Comparison of ENCODE assay signal across 1 cellular context in the genomic region with DNA sequence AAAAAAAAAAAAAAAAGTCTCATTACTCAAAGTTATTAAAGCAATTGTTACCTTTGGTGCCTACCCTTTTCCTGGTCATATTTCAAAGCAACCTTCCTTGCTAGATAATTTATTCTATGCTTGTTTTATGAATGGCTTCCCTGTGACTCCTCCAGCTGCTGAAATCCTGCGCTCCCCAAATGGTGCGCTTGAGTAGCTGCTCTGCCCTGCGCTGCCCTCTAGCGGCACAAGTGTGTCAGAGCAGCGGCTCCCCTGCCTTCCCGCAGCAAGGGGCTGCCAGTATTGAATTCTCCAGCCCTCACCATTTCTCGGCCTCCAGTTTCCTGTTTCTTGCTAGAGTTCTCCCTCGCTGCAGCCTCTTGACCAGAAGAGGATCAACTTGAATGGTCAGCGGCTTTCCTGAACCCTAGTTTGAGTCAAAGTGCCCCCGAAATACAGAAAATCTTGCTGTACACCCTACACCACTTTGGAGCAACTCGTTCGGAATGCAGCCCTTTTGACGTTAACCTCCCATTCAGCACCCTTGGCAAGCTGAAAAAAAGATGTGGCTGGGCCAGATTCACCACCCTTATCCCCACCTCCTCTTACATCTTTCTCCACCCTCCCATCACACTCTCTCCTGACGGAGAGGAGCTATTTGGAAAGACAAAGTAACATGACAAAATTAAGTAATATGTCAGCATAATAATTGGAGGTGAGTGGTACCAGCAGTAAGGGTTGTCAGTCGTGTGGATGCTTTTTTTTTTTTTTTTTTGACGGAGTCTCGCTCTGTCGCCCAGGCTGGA.
TF ChIP-seq lines count a peak whose summit lies in the region.

No MANE protein-coding gene starts in this region.

TF ChIP-seq in HepG2, 621 proteins besides CTCF, POLR2A, EP300 and RAD21 (continued from another document and continues in another):
- TF ChIP-seq GMEB2 (CRISPR knock-in tag; IDR thresholded peaks at IDR 0.05; ENCODE audit: low read depth) (no peak), FOXP1 (IDR thresholded peaks at IDR 0.05) (no peak), FOXP1 (CRISPR knock-in tag; IDR thresholded peaks at IDR 0.05) (no peak), ZNF660 (CRISPR knock-in tag; IDR thresholded peaks at IDR 0.05; ENCODE audit: borderline replicate concordance, low read depth) (no peak), ZBTB3 (CRISPR knock-in tag; IDR thresholded peaks at IDR 0.05; ENCODE audit: borderline replicate concordance, low read depth) (no peak), KDM2A (CRISPR knock-in tag; IDR thresholded peaks at IDR 0.05; ENCODE audit: borderline replicate concordance, low read depth) (peak; percentile 83), GZF1 (CRISPR knock-in tag; IDR thresholded peaks at IDR 0.05) (no peak), ZNF749 (CRISPR knock-in tag; IDR thresholded peaks at IDR 0.05; ENCODE audit: borderline replicate concordance) (no peak), TCF7 (IDR thresholded peaks at IDR 0.05; ENCODE audit: low read depth) (no peak), SAFB2 (CRISPR knock-in tag; IDR thresholded peaks at IDR 0.05; ENCODE audit: borderline replicate concordance, low read depth) (no peak), ATF1 (CRISPR knock-in tag; IDR thresholded peaks at IDR 0.05) (no peak), CBX5 (CRISPR knock-in tag; IDR thresholded peaks at IDR 0.05; ENCODE audit: borderline replicate concordance) (0 out of 2 replicates have a peak, but pooled peaks have one; percentile 57), ZNF274 (CRISPR knock-in tag; IDR thresholded peaks at IDR 0.05) (peak; percentile 47; the same call in 1 of the 2 replicates), BCL6 (CRISPR knock-in tag; IDR thresholded peaks at IDR 0.05) (no peak), HNRNPH1 (optimal IDR thresholded peaks at IDR 0.05; ENCODE audit: low read depth, low read length) (no peak), NFATC3 (CRISPR knock-in tag; IDR thresholded peaks at IDR 0.05) (no peak), XBP1 (CRISPR knock-in tag; IDR thresholded peaks at IDR 0.05) (no peak), SMC3 (IDR thresholded peaks at IDR 0.05; ENCODE audit: low read length) (peak; percentile 73), REPIN1 (CRISPR knock-in tag; IDR thresholded peaks at IDR 0.05; ENCODE audit: borderline replicate concordance, low read depth) (peak; percentile 58; the same call in 1 of the 2 replicates), MTA1 (CRISPR knock-in tag; IDR thresholded peaks at IDR 0.05; ENCODE audit: borderline replicate concordance) (no peak), NPAS2 (CRISPR knock-in tag; IDR thresholded peaks at IDR 0.05; ENCODE audit: borderline replicate concordance) (no peak), SRSF4 (IDR thresholded peaks at IDR 0.05; ENCODE audit: low read depth, low read length, poor library complexity, severe bottlenecking) (no peak), KDM5B (CRISPR knock-in tag; IDR thresholded peaks at IDR 0.05; ENCODE audit: borderline replicate concordance) (peak; percentile 41; the same call in 1 of the 2 replicates), SSRP1 (CRISPR knock-in tag; IDR thresholded peaks at IDR 0.05) (no peak), PTBP1 (IDR thresholded peaks at IDR 0.05; ENCODE audit: low read depth, low read length, poor library complexity, severe bottlenecking) (no peak), TBX3 (IDR thresholded peaks at IDR 0.05; ENCODE audit: borderline replicate concordance) (no peak), MIXL1 (CRISPR knock-in tag; IDR thresholded peaks at IDR 0.05) (0 out of 2 replicates have a peak, but pooled peaks have one; percentile 25), JARID2 (CRISPR knock-in tag; IDR thresholded peaks at IDR 0.05; ENCODE audit: insufficient replicate concordance) (peak; percentile 67), FOXA1 (IDR thresholded peaks at IDR 0.05) (no peak), FOXA1 (CRISPR knock-in tag; IDR thresholded peaks at IDR 0.05) (no peak), AGO1 (IDR thresholded peaks at IDR 0.05; ENCODE audit: low read depth, low read length, poor library complexity, severe bottlenecking) (no peak), ZNF883 (CRISPR knock-in tag; IDR thresholded peaks at IDR 0.05; ENCODE audit: not compliant biosample characterization) (no peak), DNMT1 (CRISPR knock-in tag; IDR thresholded peaks at IDR 0.05) (no peak), SALL1 (CRISPR knock-in tag; IDR thresholded peaks at IDR 0.05) (peak; percentile 40; the same call in 1 of the 2 replicates), SMYD3 (CRISPR knock-in tag; IDR thresholded peaks at IDR 0.05) (no peak), SETDB1 (CRISPR knock-in tag; IDR thresholded peaks at IDR 0.05; ENCODE audit: borderline replicate concordance) (no peak), RFX5 (IDR thresholded peaks at IDR 0.05; ENCODE audit: low read depth, low read length) (no peak), TCF7L2 (IDR thresholded peaks at IDR 0.05; ENCODE audit: low read depth, low read length) (no peak), SATB2 (CRISPR knock-in tag; IDR thresholded peaks at IDR 0.05) (no peak), GPBP1L1 (CRISPR knock-in tag; IDR thresholded peaks at IDR 0.05) (no peak), ZSCAN25 (CRISPR knock-in tag; IDR thresholded peaks at IDR 0.05) (0 out of 2 replicates have a peak, but pooled peaks have one; percentile 53), YEATS2 (CRISPR knock-in tag; IDR thresholded peaks at IDR 0.05; ENCODE audit: borderline replicate concordance) (no peak), CEBPB (IDR thresholded peaks at IDR 0.05; ENCODE audit: borderline replicate concordance, low read depth, low read length) (no peak), NR3C1 (CRISPR knock-in tag; IDR thresholded peaks at IDR 0.05) (no peak), ZNF782 (CRISPR knock-in tag; IDR thresholded peaks at IDR 0.05; ENCODE audit: borderline replicate concordance) (no peak), TBX2 (CRISPR knock-in tag; IDR thresholded peaks at IDR 0.05; ENCODE audit: borderline replicate concordance) (0 out of 2 replicates have a peak, but pooled peaks have one; percentile 23), SMARCC2 (IDR thresholded peaks at IDR 0.05) (no peak), ZNF30 (CRISPR knock-in tag; IDR thresholded peaks at IDR 0.05) (no peak), NFRKB (IDR thresholded peaks at IDR 0.05) (no peak), ZNF761 (CRISPR knock-in tag; conservative IDR thresholded peaks at IDR 0.05) (no peak), DZIP1 (CRISPR knock-in tag; IDR thresholded peaks at IDR 0.05) (no peak), ISL2 (CRISPR knock-in tag; IDR thresholded peaks at IDR 0.05) (no peak), ZNF816 (CRISPR knock-in tag; IDR thresholded peaks at IDR 0.05; ENCODE audit: borderline replicate concordance) (no peak), PHB2 (IDR thresholded peaks at IDR 0.05; ENCODE audit: partially characterized antibody) (no peak), THAP11 (CRISPR knock-in tag; IDR thresholded peaks at IDR 0.05) (0 out of 2 replicates have a peak, but pooled peaks have one; percentile 19), ZNF331 (CRISPR knock-in tag; IDR thresholded peaks at IDR 0.05) (peak; percentile 42; the same call in 1 of the 2 replicates), ZNF784 (CRISPR knock-in tag; IDR thresholded peaks at IDR 0.05; ENCODE audit: borderline replicate concordance) (no peak), SRF (IDR thresholded peaks at IDR 0.05; ENCODE audit: low read depth, low read length) (peak; percentile 9; the same call in 1 of the 2 replicates), ZNF414 (CRISPR knock-in tag; IDR thresholded peaks at IDR 0.05) (no peak), SMARCE1 (IDR thresholded peaks at IDR 0.05; ENCODE audit: borderline replicate concordance) (no peak)
- TF ChIP-seq, protein P1, sequence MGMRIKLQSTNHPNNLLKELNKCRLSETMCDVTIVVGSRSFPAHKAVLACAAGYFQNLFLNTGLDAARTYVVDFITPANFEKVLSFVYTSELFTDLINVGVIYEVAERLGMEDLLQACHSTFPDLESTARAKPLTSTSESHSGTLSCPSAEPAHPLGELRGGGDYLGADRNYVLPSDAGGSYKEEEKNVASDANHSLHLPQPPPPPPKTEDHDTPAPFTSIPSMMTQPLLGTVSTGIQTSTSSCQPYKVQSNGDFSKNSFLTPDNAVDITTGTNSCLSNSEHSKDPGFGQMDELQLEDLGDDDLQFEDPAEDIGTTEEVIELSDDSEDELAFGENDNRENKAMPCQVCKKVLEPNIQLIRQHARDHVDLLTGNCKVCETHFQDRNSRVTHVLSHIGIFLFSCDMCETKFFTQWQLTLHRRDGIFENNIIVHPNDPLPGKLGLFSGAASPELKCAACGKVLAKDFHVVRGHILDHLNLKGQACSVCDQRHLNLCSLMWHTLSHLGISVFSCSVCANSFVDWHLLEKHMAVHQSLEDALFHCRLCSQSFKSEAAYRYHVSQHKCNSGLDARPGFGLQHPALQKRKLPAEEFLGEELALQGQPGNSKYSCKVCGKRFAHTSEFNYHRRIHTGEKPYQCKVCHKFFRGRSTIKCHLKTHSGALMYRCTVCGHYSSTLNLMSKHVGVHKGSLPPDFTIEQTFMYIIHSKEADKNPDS (CRISPR knock-in tag; IDR thresholded peaks at IDR 0.05) = no peak
- TF ChIP-seq, protein P2, sequence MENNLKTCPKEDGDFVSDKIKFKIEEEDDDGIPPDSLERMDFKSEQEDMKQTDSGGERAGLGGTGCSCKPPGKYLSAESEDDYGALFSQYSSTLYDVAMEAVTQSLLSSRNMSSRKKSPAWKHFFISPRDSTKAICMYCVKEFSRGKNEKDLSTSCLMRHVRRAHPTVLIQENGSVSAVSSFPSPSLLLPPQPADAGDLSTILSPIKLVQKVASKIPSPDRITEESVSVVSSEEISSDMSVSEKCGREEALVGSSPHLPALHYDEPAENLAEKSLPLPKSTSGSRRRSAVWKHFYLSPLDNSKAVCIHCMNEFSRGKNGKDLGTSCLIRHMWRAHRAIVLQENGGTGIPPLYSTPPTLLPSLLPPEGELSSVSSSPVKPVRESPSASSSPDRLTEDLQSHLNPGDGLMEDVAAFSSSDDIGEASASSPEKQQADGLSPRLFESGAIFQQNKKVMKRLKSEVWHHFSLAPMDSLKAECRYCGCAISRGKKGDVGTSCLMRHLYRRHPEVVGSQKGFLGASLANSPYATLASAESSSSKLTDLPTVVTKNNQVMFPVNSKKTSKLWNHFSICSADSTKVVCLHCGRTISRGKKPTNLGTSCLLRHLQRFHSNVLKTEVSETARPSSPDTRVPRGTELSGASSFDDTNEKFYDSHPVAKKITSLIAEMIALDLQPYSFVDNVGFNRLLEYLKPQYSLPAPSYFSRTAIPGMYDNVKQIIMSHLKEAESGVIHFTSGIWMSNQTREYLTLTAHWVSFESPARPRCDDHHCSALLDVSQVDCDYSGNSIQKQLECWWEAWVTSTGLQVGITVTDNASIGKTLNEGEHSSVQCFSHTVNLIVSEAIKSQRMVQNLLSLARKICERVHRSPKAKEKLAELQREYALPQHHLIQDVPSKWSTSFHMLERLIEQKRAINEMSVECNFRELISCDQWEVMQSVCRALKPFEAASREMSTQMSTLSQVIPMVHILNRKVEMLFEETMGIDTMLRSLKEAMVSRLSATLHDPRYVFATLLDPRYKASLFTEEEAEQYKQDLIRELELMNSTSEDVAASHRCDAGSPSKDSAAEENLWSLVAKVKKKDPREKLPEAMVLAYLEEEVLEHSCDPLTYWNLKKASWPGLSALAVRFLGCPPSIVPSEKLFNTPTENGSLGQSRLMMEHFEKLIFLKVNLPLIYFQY (CRISPR knock-in tag; IDR thresholded peaks at IDR 0.05; ENCODE audit: borderline replicate concordance) = no peak
